Comparison of ENCODE assay signal across 22 cellular contexts in genomic region chr9:137820161-137820855, GRCh38. TPM values are rescaled to one million over a fixed set of nuclear protein-coding genes. Genes with fewer than 3 reads are reported as not detected.
DNase-seq lines count a peak whose midpoint lies in the region; ATAC-seq and TF ChIP-seq lines count a peak whose summit lies in the region.
"Had no signal": no experiment of that assay in that cellular context is flagged by ENCODE, and none has a peak within 500 bp of the region (broad histone marks: within the 10 kb centered on the region; RNA-seq: fewer than 3 reads in every experiment).

No MANE protein-coding gene starts in this region.

- peaks cover 43% of the 10 kb centered on the region for H3K36me3 ChIP-seq in CD8-positive, alpha-beta T cell (ENCODE audit: insufficient read depth, low read length)

- H3K4me1 Mint-ChIP-seq in activated T-cell treated with anti-CD3 and anti-CD28 coated beads, Interleukin-2, amount 50 U/mL, for 24 hours (ENCODE audit: low read depth): peaks cover 6% of the 10 kb centered on the region
- H3K4me1 Mint-ChIP-seq in CD8-positive, alpha-beta T cell (ENCODE audit: low read depth): peaks cover 2% of the 10 kb centered on the region
- no peaks in the 10 kb centered on the region for H3K4me1 Mint-ChIP-seq in WTC11
- H3K4me1 Mint-ChIP-seq: nephron had no signal

- intact Hi-C loops in CD8-positive, alpha-beta T cell (cut with DNase I, micrococcal nuclease): no loop called here

- no peak overlapping the region for H3K4me3 Mint-ChIP-seq in activated T-cell treated with anti-CD3 and anti-CD28 coated beads, Interleukin-2, amount 50 U/mL, for 24 hours
- H3K4me3 Mint-ChIP-seq in CD8-positive, alpha-beta T cell: no peak overlapping the region
- H3K4me3 Mint-ChIP-seq in WTC11: no peak overlapping the region
- H3K4me3 Mint-ChIP-seq: nephron had no signal

- no peaks in the 10 kb centered on the region for H3K27me3 ChIP-seq in CD8-positive, alpha-beta T cell (ENCODE audit: insufficient read depth, low read length)
- H3K27me3 ChIP-seq: heart left ventricle had no signal

- peak overlapping the region; percentile 29 for H3K27ac Mint-ChIP-seq in activated T-cell treated with anti-CD3 and anti-CD28 coated beads, Interleukin-2, amount 50 U/mL, for 24 hours
- H3K27ac Mint-ChIP-seq in CD8-positive, alpha-beta T cell: peak overlapping the region; percentile 45
- 0 out of 2 replicates have a peak overlapping the region, but pooled peaks have one; percentile 45 for H3K27ac Mint-ChIP-seq in WTC11
- H3K27ac Mint-ChIP-seq: nephron had no signal

- DNase-seq in activated T-cell treated with anti-CD3 and anti-CD28 coated beads, Interleukin-2, amount 50 U/mL, for 24 hours: no peak
- no peak for DNase-seq in activated T-cell treated with anti-CD3 and anti-CD28 coated beads, Interleukin-2, amount 50 U/mL, for 1 hour
- no peak for DNase-seq in CD8-positive, alpha-beta T cell
- DNase-seq in WTC11 (ENCODE audit: low spot score) (no peak), occipital lobe (lab: John Stamatoyannopoulos, UW) (peak; percentile 25)
- DNase-seq in activated CD8-positive, alpha-beta memory T cell treated with anti-CD3 and anti-CD28 coated beads for 24 hours: no peak
- DNase-seq: activated gamma-delta T cell treated with Interleukin-2 at 50 U/mL for 16 hours; CD4-positive, alpha-beta memory T cell; cerebellar nuclear complex; effector memory CD4-positive, alpha-beta T cell; heart left ventricle; MM.1S; NCI-H187 treated with DMSO at 0.1 percent for 48 hours; stimulated activated CD4-positive, alpha-beta T cell treated with anti-CD3 and anti-CD28 coated beads, Interleukin-12 subunit alpha, Interleukin-12 subunit beta, amount 100 ng/mL, for 4 hours; stimulated activated naive CD4-positive, alpha-beta T cell treated with Interleukin-2 at 50 U/mL for 16 hours had no signal

- no peaks in the 10 kb centered on the region for H3K4me1 ChIP-seq in CD8-positive, alpha-beta T cell (ENCODE audit: insufficient read depth, low read length)
- H3K4me1 ChIP-seq: heart left ventricle, prostate gland had no signal

- H3K27me3 Mint-ChIP-seq in activated T-cell treated with anti-CD3 and anti-CD28 coated beads, Interleukin-2, amount 50 U/mL, for 24 hours: no peaks in the 10 kb centered on the region
- no peaks in the 10 kb centered on the region for H3K27me3 Mint-ChIP-seq in CD8-positive, alpha-beta T cell (ENCODE audit: low read depth)
- H3K27me3 Mint-ChIP-seq in WTC11 (ENCODE audit: low read depth): no peaks in the 10 kb centered on the region
- H3K27me3 Mint-ChIP-seq: CD4-positive, alpha-beta memory T cell had no signal

- no peak overlapping the region for H3K27ac ChIP-seq in CD8-positive, alpha-beta T cell (ENCODE audit: low read depth, low read length)
- H3K27ac ChIP-seq: heart left ventricle, prostate gland, RWPE1 had no signal

- H3K9me3 ChIP-seq in CD8-positive, alpha-beta T cell (ENCODE audit: low read length): no peaks in the 10 kb centered on the region
- H3K9me3 ChIP-seq: prostate gland had no signal

- CTCF ChIA-PET in CD8-positive, alpha-beta T cell (lab: Charles Lee): no interaction called here
- CTCF ChIA-PET in WTC11 (lab: Charles Lee): no interaction called here

- peaks cover 75% of the 10 kb centered on the region for H3K36me3 Mint-ChIP-seq in activated T-cell treated with anti-CD3 and anti-CD28 coated beads, Interleukin-2, amount 50 U/mL, for 24 hours (ENCODE audit: low read depth)
- peaks cover 69% of the 10 kb centered on the region for H3K36me3 Mint-ChIP-seq in CD8-positive, alpha-beta T cell
- peaks cover 67% of the 10 kb centered on the region for H3K36me3 Mint-ChIP-seq in WTC11

- ATAC-seq in CD8-positive, alpha-beta T cell: no peak
- ATAC-seq in WTC11 (no peak), HG03520 (IDR thresholded peaks at IDR 0.05; ENCODE audit: unreplicated experiment) (no peak), GM21360 (IDR thresholded peaks at IDR 0.05; ENCODE audit: unreplicated experiment) (no peak)

- H3K4me3 ChIP-seq in CD8-positive, alpha-beta T cell (ENCODE audit: low read depth, low read length): no peak overlapping the region
- H3K4me3 ChIP-seq: heart left ventricle, prostate gland had no signal

- H3K9me3 Mint-ChIP-seq in activated T-cell treated with anti-CD3 and anti-CD28 coated beads, Interleukin-2, amount 50 U/mL, for 24 hours: no peaks in the 10 kb centered on the region
- no peaks in the 10 kb centered on the region for H3K9me3 Mint-ChIP-seq in CD8-positive, alpha-beta T cell
- H3K9me3 Mint-ChIP-seq in WTC11: peaks cover 17% of the 10 kb centered on the region
- H3K9me3 Mint-ChIP-seq: CD4-positive, alpha-beta memory T cell had no signal

- no peak for TF ChIP-seq CTCF in CD8-positive, alpha-beta T cell (IDR thresholded peaks at IDR 0.05)
- no peak for TF ChIP-seq CTCF in WTC11 (IDR thresholded peaks at IDR 0.05)

- POLR2A ChIA-PET in CD8-positive, alpha-beta T cell (lab: Charles Lee): no interaction called here
- POLR2A ChIA-PET in WTC11 (lab: Charles Lee): no interaction called here

TF ChIP-seq in WTC11, 78 proteins besides CTCF, POLR2A, EP300 and RAD21 (continues in another document):
- TF ChIP-seq ATF1 (CRISPR knock-in tag; IDR thresholded peaks at IDR 0.05) (no peak), ZNF671 (CRISPR knock-in tag; IDR thresholded peaks at IDR 0.05) (no peak), ETV6 (CRISPR knock-in tag; IDR thresholded peaks at IDR 0.05) (no peak), USF2 (CRISPR knock-in tag; IDR thresholded peaks at IDR 0.05) (no peak), SP1 (CRISPR knock-in tag; conservative IDR thresholded peaks at IDR 0.05) (no peak), GRHL2 (CRISPR knock-in tag; IDR thresholded peaks at IDR 0.05; ENCODE audit: insufficient replicate concordance, severe bottlenecking) (no peak), ZNF281 (CRISPR knock-in tag; IDR thresholded peaks at IDR 0.05) (no peak), E2F5 (CRISPR knock-in tag; IDR thresholded peaks at IDR 0.05) (no peak), ZNF512 (CRISPR knock-in tag; IDR thresholded peaks at IDR 0.05; ENCODE audit: borderline replicate concordance) (no peak), ZNF396 (CRISPR knock-in tag; IDR thresholded peaks at IDR 0.05; ENCODE audit: borderline replicate concordance) (no peak), SOX15 (CRISPR knock-in tag; IDR thresholded peaks at IDR 0.05) (no peak), ERG (CRISPR knock-in tag; IDR thresholded peaks at IDR 0.05) (no peak)

RNA-seq across cellular contexts. Expression of gene CACNA1B, which starts 57.3 kb away (rescaled TPM):
- not detected for total RNA-seq in CD8-positive, alpha-beta T cell
- total RNA-seq in WTC11 (2021): 8.4 to 11.5 TPM (median 10.9 TPM) in 3 replicates
- total RNA-seq in occipital lobe: 35.6 TPM
- total RNA-seq: activated CD8-positive, alpha-beta memory T cell treated with anti-CD3 and anti-CD28 coated beads for 36 hours; CD4-positive, alpha-beta memory T cell; NCI-H460 had no signal
